In the genomic region with DNA sequence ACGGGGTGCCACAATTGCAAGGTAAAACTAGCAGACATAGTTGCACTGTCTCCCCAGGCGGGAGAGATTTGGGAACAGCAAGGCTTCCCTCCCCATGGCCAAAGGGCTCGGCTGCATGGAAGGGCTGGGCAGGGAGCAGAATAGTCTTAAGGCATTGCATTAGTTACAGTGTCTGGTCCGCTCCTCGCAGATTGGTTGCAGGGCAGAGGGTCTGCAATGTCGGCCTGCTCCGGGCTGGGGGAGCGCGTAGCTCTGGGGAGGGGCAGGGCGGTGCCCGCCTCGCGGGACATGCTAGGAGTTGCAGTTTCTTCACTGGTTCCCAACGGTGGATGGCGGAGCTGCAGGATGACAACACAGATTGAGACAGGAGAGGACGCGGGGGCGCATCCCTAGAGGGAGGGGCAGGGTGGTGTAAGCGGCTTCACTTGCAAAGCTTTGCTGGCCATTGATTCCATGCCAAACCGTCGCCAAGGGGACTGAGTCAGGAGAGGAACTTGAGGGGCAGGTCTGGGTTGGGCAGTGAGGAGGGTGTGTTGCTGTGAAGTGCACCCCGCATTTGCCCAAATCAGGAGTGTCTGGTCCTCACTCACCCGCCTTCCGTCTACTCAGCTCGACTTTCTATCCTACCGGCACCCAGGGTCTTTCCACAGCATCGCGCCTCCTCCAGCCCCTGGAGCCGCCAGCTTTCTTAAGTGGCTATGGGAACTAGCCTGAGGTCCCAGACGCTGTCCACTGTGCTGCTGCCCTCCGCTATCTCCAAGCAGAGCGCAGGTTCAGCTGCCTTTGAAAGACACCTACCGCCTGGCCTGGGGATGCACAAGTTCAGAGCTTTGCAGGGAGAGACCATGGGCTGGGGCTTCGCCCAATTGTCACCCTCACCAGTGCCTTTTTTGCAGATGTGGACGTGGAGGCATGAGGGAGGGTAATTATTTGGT, we compare ENCODE assay signal across 12 cellular contexts.
"Had no signal": no experiment of that assay in that cellular context is flagged by ENCODE, and none has a peak within 500 bp of the region (broad histone marks: within the 10 kb centered on the region; RNA-seq: fewer than 3 reads in every experiment).

No MANE protein-coding gene starts in this region.

- H3K36me3 ChIP-seq: left lung had no signal

- H3K27ac ChIP-seq: foreskin keratinocyte, left lung had no signal

- ATAC-seq: activated CD4-positive, CD25-positive, alpha-beta regulatory T cell treated with anti-CD3 and anti-CD28 coated beads, Interleukin-2, amount 50 U/mL, for 24 hours; activated CD8-positive, alpha-beta memory T cell treated with anti-CD3 and anti-CD28 coated beads, Interleukin-2, amount 10 ng/mL, durations not matched to agents 7 days and 5 days; activated naive CD4-positive, alpha-beta T cell treated with anti-CD3 and anti-CD28 coated beads, Interleukin-2, amount 50 U/mL, for 72 hours; foreskin keratinocyte; left lung had no signal

- H3K4me3 ChIP-seq: left lung had no signal

- H3K4me1 ChIP-seq: foreskin keratinocyte, left lung had no signal

- DNase-seq: activated CD4-positive, alpha-beta T cell treated with anti-CD3 and anti-CD28 coated beads, Interleukin-2, amount 50 U/mL, for 48 hours; activated CD8-positive, alpha-beta memory T cell treated with anti-CD3 and anti-CD28 coated beads, Interleukin-2, amount 10 ng/mL, durations not matched to agents 7 days and 5 days; activated effector memory CD4-positive, alpha-beta T cell treated with anti-CD3 and anti-CD28 coated beads, Interleukin-2, amount 50 U/mL, for 16 hours; activated T-cell treated with anti-CD3 and anti-CD28 coated beads, Interleukin-2, amount 50 U/mL, for 24 hours; foreskin keratinocyte; mesendoderm; occipital lobe; stimulated activated CD4-positive, alpha-beta T cell treated with anti-CD3 and anti-CD28 coated beads, Interleukin-12 subunit alpha, Interleukin-12 subunit beta, amount 100 ng/mL, for 4 hours had no signal

- H3K27me3 ChIP-seq: foreskin keratinocyte, left lung had no signal

- FAIRE-seq: islet of Langerhans had no signal
